ENCODE assay signal across 1 cellular context in the genomic region with DNA sequence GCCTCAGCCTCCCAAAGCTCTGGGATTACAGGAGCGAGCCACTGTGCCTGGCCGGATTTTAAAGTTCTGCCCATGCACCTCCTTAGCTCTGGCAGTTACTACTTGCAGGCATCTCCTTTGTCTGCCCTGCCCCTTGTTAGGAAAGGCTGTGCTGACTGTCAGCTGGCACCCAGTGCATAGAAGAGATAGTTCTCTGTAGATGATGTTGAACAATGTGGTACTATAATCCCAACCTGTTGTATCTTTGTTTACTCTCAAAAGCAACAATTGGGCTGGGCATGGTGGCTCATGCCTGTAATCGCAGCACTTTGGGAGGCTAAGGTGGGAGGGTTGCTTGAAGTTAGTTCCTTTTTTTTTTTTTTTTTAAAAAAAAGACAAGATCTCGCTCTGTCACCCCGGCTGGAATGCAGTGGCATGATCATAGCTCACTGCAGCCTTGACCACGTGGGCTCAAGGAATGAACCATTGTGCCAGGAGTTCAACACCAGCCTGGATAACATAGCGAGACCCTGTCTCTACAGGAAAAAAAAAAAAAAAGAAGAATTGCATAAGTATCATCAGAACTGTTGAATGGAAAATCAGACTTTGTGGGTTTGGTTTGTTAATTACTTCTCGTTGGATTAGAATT.
TF ChIP-seq lines count a peak whose summit lies in the region.

No MANE protein-coding gene starts in this region.

TF ChIP-seq in HEK293, 187 proteins besides CTCF, POLR2A, EP300 and RAD21 (continued from another document):
- TF ChIP-seq, protein P1, sequence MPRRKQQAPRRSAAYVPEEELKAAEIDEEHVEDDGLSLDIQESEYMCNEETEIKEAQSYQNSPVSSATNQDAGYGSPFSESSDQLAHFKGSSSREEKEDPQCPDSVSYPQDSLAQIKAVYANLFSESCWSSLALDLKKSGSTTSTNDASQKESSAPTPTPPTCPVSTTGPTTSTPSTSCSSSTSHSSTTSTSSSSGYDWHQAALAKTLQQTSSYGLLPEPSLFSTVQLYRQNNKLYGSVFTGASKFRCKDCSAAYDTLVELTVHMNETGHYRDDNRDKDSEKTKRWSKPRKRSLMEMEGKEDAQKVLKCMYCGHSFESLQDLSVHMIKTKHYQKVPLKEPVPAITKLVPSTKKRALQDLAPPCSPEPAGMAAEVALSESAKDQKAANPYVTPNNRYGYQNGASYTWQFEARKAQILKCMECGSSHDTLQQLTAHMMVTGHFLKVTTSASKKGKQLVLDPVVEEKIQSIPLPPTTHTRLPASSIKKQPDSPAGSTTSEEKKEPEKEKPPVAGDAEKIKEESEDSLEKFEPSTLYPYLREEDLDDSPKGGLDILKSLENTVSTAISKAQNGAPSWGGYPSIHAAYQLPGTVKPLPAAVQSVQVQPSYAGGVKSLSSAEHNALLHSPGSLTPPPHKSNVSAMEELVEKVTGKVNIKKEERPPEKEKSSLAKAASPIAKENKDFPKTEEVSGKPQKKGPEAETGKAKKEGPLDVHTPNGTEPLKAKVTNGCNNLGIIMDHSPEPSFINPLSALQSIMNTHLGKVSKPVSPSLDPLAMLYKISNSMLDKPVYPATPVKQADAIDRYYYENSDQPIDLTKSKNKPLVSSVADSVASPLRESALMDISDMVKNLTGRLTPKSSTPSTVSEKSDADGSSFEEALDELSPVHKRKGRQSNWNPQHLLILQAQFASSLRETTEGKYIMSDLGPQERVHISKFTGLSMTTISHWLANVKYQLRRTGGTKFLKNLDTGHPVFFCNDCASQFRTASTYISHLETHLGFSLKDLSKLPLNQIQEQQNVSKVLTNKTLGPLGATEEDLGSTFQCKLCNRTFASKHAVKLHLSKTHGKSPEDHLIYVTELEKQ (tag by site-specific recombination; IDR thresholded peaks at IDR 0.05; ENCODE audit: borderline replicate concordance), result no peak
- TF ChIP-seq ZSCAN5A (tag by site-specific recombination; IDR thresholded peaks at IDR 0.05), result no peak
- no peak for TF ChIP-seq ZNF555 (tag by site-specific recombination; conservative IDR thresholded peaks at IDR 0.05)
- TF ChIP-seq ZNF658 (tag by site-specific recombination; IDR thresholded peaks at IDR 0.05), result no peak
- no peak for TF ChIP-seq ZNF211 (tag by site-specific recombination; IDR thresholded peaks at IDR 0.05; ENCODE audit: low read depth)
- TF ChIP-seq ZNF623 (tag by site-specific recombination; IDR thresholded peaks at IDR 0.05), result no peak
- TF ChIP-seq SETDB1 (IDR thresholded peaks at IDR 0.05; ENCODE audit: insufficient read length, low read length), result no peak
- TF ChIP-seq ZIC2 (tag by site-specific recombination; IDR thresholded peaks at IDR 0.05), result no peak
- peak; percentile 97 for TF ChIP-seq SCRT2 (tag by site-specific recombination; IDR thresholded peaks at IDR 0.05)
- no peak for TF ChIP-seq REPIN1 (tag by site-specific recombination; IDR thresholded peaks at IDR 0.05; ENCODE audit: low read depth)
